In genomic region chr1:20530261-20530660, GRCh38 we compare ENCODE assay signal across 33 cellular contexts. TPM values are rescaled to one million over a fixed set of nuclear protein-coding genes. Genes with fewer than 3 reads are reported as not detected.
DNase-seq lines count a peak whose midpoint lies in the region; ATAC-seq and TF ChIP-seq lines count a peak whose summit lies in the region.
"Had no signal": no experiment of that assay in that cellular context is flagged by ENCODE, and none has a peak within 500 bp of the region (broad histone marks: within the 10 kb centered on the region; RNA-seq: fewer than 3 reads in every experiment).

No MANE protein-coding gene starts in this region.

- TF ChIP-seq CTCF in osteocyte (IDR thresholded peaks at IDR 0.05): no peak
- no peak for TF ChIP-seq CTCF in breast epithelium (IDR thresholded peaks at IDR 0.05)

- no peaks in the 10 kb centered on the region for H3K4me1 ChIP-seq in breast epithelium
- no peaks in the 10 kb centered on the region for H3K4me1 ChIP-seq in naive thymus-derived CD4-positive, alpha-beta T cell (ENCODE audit: control insufficient read depth in 2 of 2, insufficient read depth in 2 of 2, low read length in 2 of 2)
- H3K4me1 ChIP-seq: pancreas, Peyer's patch had no signal

- no peak overlapping the region for H3K4me3 Mint-ChIP-seq in osteocyte (ENCODE audit: unreplicated experiment)
- no peak overlapping the region for H3K4me3 Mint-ChIP-seq in naive thymus-derived CD4-positive, alpha-beta T cell
- H3K4me3 Mint-ChIP-seq: HFFc6; immature natural killer cell; nephron; stimulated activated memory B cell treated with anti-CD40 and anti-IgM and Interleukin-4, amounts not matched to agents 10 μg/mL and 1 μg/mL and 100 μg/mL, for 72 hours; T-helper 17 cell had no signal

- no peaks in the 10 kb centered on the region for H3K36me3 ChIP-seq in breast epithelium
- H3K36me3 ChIP-seq in naive thymus-derived CD4-positive, alpha-beta T cell (ENCODE audit: control insufficient read depth in 2 of 3, insufficient read depth in 3 of 3, low read length in 3 of 3): no peaks in the 10 kb centered on the region
- H3K36me3 ChIP-seq: brain microvascular endothelial cell, pancreas, Peyer's patch had no signal

- peaks cover 17% of the 10 kb centered on the region for H3K4me1 Mint-ChIP-seq in osteocyte (ENCODE audit: unreplicated experiment)
- no peaks in the 10 kb centered on the region for H3K4me1 Mint-ChIP-seq in naive thymus-derived CD4-positive, alpha-beta T cell
- H3K4me1 Mint-ChIP-seq: immature natural killer cell; stimulated activated memory B cell treated with anti-CD40 and anti-IgM and Interleukin-4, amounts not matched to agents 10 μg/mL and 1 μg/mL and 100 μg/mL, for 72 hours had no signal

- peak overlapping the region; percentile 61 for H3K27ac Mint-ChIP-seq in osteocyte (ENCODE audit: unreplicated experiment)
- no peak overlapping the region for H3K27ac Mint-ChIP-seq in naive thymus-derived CD4-positive, alpha-beta T cell
- H3K27ac Mint-ChIP-seq: activated T-helper 2 cell treated with anti-CD3 and anti-CD28 coated beads, Interferon-gamma antibody, Interleukin-2, Interleukin-4, amounts not matched to agents 10 μg/mL and 5 μg/mL and 100 μg/mL, durations not matched to agents 14 hours and 24 hours and 36 hours; HFFc6; immature natural killer cell; nephron; stimulated activated memory B cell treated with anti-CD40 and anti-IgM and Interleukin-4, amounts not matched to agents 10 μg/mL and 1 μg/mL and 100 μg/mL, for 72 hours; T-helper 17 cell had no signal

- H3K9me3 Mint-ChIP-seq in osteocyte (ENCODE audit: unreplicated experiment): no peaks in the 10 kb centered on the region
- H3K9me3 Mint-ChIP-seq in naive thymus-derived CD4-positive, alpha-beta T cell: peaks cover 0 to 2% (median 0%) of the 10 kb centered on the region in 11 donors
- H3K9me3 Mint-ChIP-seq: activated T-helper 2 cell treated with anti-CD3 and anti-CD28 coated beads, Interferon-gamma antibody, Interleukin-2, Interleukin-4, amounts not matched to agents 10 μg/mL and 5 μg/mL and 100 μg/mL, durations not matched to agents 14 hours and 24 hours and 36 hours; HFFc6; immature natural killer cell; nephron; stimulated activated memory B cell treated with anti-CD40 and anti-IgM and Interleukin-4, amounts not matched to agents 10 μg/mL and 1 μg/mL and 100 μg/mL, for 72 hours had no signal

- no peaks in the 10 kb centered on the region for H3K9me3 ChIP-seq in breast epithelium
- H3K9me3 ChIP-seq in naive thymus-derived CD4-positive, alpha-beta T cell (ENCODE audit: control insufficient read depth in 2 of 3, low read length in 3 of 3): no peaks in the 10 kb centered on the region
- H3K9me3 ChIP-seq: pancreas, Peyer's patch had no signal

- H3K4me3 ChIP-seq in breast epithelium: no peak overlapping the region
- no peak overlapping the region for H3K4me3 ChIP-seq in naive thymus-derived CD4-positive, alpha-beta T cell (ENCODE audit: low read length)
- H3K4me3 ChIP-seq: pancreas, Peyer's patch, skin epidermis had no signal

- peak; percentile 64 for DNase-seq in DMS53 (lab: John Stamatoyannopoulos, UW)
- no peak for DNase-seq in DMS53 treated with DMSO at 0.1 percent for 48 hours (lab: John Stamatoyannopoulos, UW; ENCODE audit: unreplicated experiment)
- peak; percentile 3 for DNase-seq in NCI-H345 treated with DMSO at 0.1 percent for 48 hours (lab: John Stamatoyannopoulos, UW; ENCODE audit: unreplicated experiment)
- no peak for DNase-seq in osteocyte (ENCODE audit: extremely low spot score, unreplicated experiment)
- no peak for DNase-seq in breast epithelium (ENCODE audit: low spot score in 2 of 2)
- no peak for DNase-seq in naive thymus-derived CD4-positive, alpha-beta T cell
- no peak for DNase-seq in foreskin melanocyte
- DNase-seq: 8988T; activated CD4-positive, alpha-beta T cell treated with anti-CD3 and anti-CD28 coated beads for 48 hours; activated CD8-positive, alpha-beta memory T cell treated with anti-CD3 and anti-CD28 coated beads for 24 hours; activated naive CD4-positive, alpha-beta T cell treated with anti-CD3 and anti-CD28 coated beads, Interleukin-2, amount 50 U/mL, for 16 hours; activated T-cell treated with anti-CD3 and anti-CD28 coated beads for 4 hours; brain microvascular endothelial cell; C1 segment of cervical spinal cord; Calu3; GOT3; immature natural killer cell; left cardiac atrium; NCI-H1048; NCI-H524; pancreas; Peyer's patch; retina; SHP77; substantia nigra; T-helper 17 cell had no signal

- no peak for TF ChIP-seq POLR2A in breast epithelium (IDR thresholded peaks at IDR 0.05)

- H3K27ac ChIP-seq in angular gyrus (ENCODE audit: low read depth, low read length) (peak overlapping the region; percentile 13), breast epithelium (no peak overlapping the region)
- no peak overlapping the region for H3K27ac ChIP-seq in naive thymus-derived CD4-positive, alpha-beta T cell (ENCODE audit: low read depth, low read length)
- H3K27ac ChIP-seq: brain microvascular endothelial cell, pancreas, Peyer's patch, skin epidermis, VCaP had no signal

- peaks cover 71% of the 10 kb centered on the region for H3K27me3 Mint-ChIP-seq in osteocyte (ENCODE audit: unreplicated experiment)
- H3K27me3 Mint-ChIP-seq in naive thymus-derived CD4-positive, alpha-beta T cell: peaks cover 44 to 72% (median 61%) of the 10 kb centered on the region in 5 donors

- POLR2A ChIA-PET in naive thymus-derived CD4-positive, alpha-beta T cell (lab: Charles Lee): no interaction called here

- intact Hi-C loops in breast epithelium (cut with DNase I; ENCODE audit: low total_unique reads): loop anchor here (1.0 kb wide), 1 partner anchor 25 kb away; no protein-coding TSS in a partner anchor
- intact Hi-C loops in naive thymus-derived CD4-positive, alpha-beta T cell (cut with micrococcal nuclease): no loop called here

- no peaks in the 10 kb centered on the region for H3K36me3 Mint-ChIP-seq in osteocyte (ENCODE audit: unreplicated experiment)
- no peaks in the 10 kb centered on the region for H3K36me3 Mint-ChIP-seq in naive thymus-derived CD4-positive, alpha-beta T cell
- H3K36me3 Mint-ChIP-seq: immature natural killer cell; stimulated activated memory B cell treated with anti-CD40 and anti-IgM and Interleukin-4, amounts not matched to agents 10 μg/mL and 1 μg/mL and 100 μg/mL, for 72 hours had no signal

- H3K27me3 ChIP-seq in breast epithelium: peaks cover 0 to 7% of the 10 kb centered on the region in 2 donors
- H3K27me3 ChIP-seq in naive thymus-derived CD4-positive, alpha-beta T cell (ENCODE audit: control insufficient read depth in 2 of 2, insufficient read depth in 2 of 2, low read length in 2 of 2): peaks cover 0 to 10% of the 10 kb centered on the region in 2 donors
- H3K27me3 ChIP-seq: Peyer's patch had no signal

- no peak for ATAC-seq in naive thymus-derived CD4-positive, alpha-beta T cell
- ATAC-seq: left cardiac atrium; pancreas; stimulated activated memory B cell treated with anti-CD40 and anti-IgM and Interleukin-4, amounts not matched to agents 10 μg/mL and 1 μg/mL and 100 μg/mL, for 72 hours; T-helper 17 cell had no signal

- CTCF ChIA-PET in naive thymus-derived CD4-positive, alpha-beta T cell (lab: Charles Lee): no interaction called here

RNA-seq across cellular contexts. Expression of gene FAM43B, which starts 22.1 kb away (rescaled TPM):
- total RNA-seq in osteocyte (0.37 and 0.43 TPM in 2 replicates), breast epithelium (under 1 TPM; 0.16 to 0.33 (median 0.29) TPM)
- total RNA-seq in naive thymus-derived CD4-positive, alpha-beta T cell: not detected
- polyA plus RNA-seq in naive thymus-derived CD4-positive, alpha-beta T cell: not detected
- total RNA-seq: activated T-helper 2 cell treated with anti-CD3 and anti-CD28 coated beads, Interferon-gamma antibody, Interleukin-2, Interleukin-4, amounts not matched to agents 10 μg/mL and 5 μg/mL and 100 μg/mL, durations not matched to agents 14 hours and 24 hours and 36 hours; Calu3; Peyer's patch; T-helper 17 cell had no signal
- polyA plus RNA-seq: immature natural killer cell had no signal

RNA-seq across cellular contexts. Expression of gene MUL1, which starts 22.3 kb away (rescaled TPM):
- total RNA-seq in osteocyte: 42.9 and 45.5 TPM in 2 replicates
- 10 to 100 TPM; 25.4 to 35.1 (median 29.6) TPM for total RNA-seq in breast epithelium
- total RNA-seq in naive thymus-derived CD4-positive, alpha-beta T cell: 10 to 100 TPM; 16.5 to 21.5 (median 20.5) TPM
- 10 to 100 TPM; 24.7 to 40.5 TPM for polyA plus RNA-seq in naive thymus-derived CD4-positive, alpha-beta T cell

RNA-seq across cellular contexts. Expression of gene CAMK2N1, which starts 44.3 kb away (rescaled TPM):
- 26.8 and 30.0 TPM in 2 replicates for total RNA-seq in osteocyte
- 10 to 100 TPM in 2 of 3 donors, 1 to 10 TPM in 1; 5.6 to 26.9 (median 17.0) TPM for total RNA-seq in breast epithelium
- total RNA-seq in naive thymus-derived CD4-positive, alpha-beta T cell: 1 to 10 TPM in 4 of 5 experiments, under 1 TPM in 1; 0.60 to 3.8 (median 2.9) TPM
- under 1 TPM; 0.08 to 0.14 TPM for polyA plus RNA-seq in naive thymus-derived CD4-positive, alpha-beta T cell

RNA-seq across cellular contexts. Expression of gene CDA, which starts 58.6 kb away (rescaled TPM):
- total RNA-seq in osteocyte (not detected in 2 replicates), breast epithelium (1 to 10 TPM in 2 of 3 donors, under 1 TPM in 1; 0.98 to 1.3 (median 1.0) TPM)
- 10 to 100 TPM in 1 of 5 experiments, 1 to 10 TPM in 1, not detected in 3; 2.4 to 13.6 TPM for total RNA-seq in naive thymus-derived CD4-positive, alpha-beta T cell
- polyA plus RNA-seq in naive thymus-derived CD4-positive, alpha-beta T cell: not detected
- total RNA-seq: activated T-helper 2 cell treated with anti-CD3 and anti-CD28 coated beads, Interferon-gamma antibody, Interleukin-2, Interleukin-4, amounts not matched to agents 10 μg/mL and 5 μg/mL and 100 μg/mL, durations not matched to agents 14 hours and 24 hours and 36 hours had no signal

Comparison
In these comparisons a context has a peak if more than half of its experiments do, and no peak if none do; other contexts are left out.
1. DNase-seq: peak in DMS53 (single experiment) and NCI-H345 treated with DMSO at 0.1 percent for 48 hours (single experiment); none in DMS53 treated with DMSO at 0.1 percent for 48 hours (single experiment), osteocyte (single experiment), breast epithelium (0 of 2), naive thymus-derived CD4-positive, alpha-beta T cell (0 of 9) and foreskin melanocyte (single experiment).